ENCODE assay signal across 8 cellular contexts in the genomic region with DNA sequence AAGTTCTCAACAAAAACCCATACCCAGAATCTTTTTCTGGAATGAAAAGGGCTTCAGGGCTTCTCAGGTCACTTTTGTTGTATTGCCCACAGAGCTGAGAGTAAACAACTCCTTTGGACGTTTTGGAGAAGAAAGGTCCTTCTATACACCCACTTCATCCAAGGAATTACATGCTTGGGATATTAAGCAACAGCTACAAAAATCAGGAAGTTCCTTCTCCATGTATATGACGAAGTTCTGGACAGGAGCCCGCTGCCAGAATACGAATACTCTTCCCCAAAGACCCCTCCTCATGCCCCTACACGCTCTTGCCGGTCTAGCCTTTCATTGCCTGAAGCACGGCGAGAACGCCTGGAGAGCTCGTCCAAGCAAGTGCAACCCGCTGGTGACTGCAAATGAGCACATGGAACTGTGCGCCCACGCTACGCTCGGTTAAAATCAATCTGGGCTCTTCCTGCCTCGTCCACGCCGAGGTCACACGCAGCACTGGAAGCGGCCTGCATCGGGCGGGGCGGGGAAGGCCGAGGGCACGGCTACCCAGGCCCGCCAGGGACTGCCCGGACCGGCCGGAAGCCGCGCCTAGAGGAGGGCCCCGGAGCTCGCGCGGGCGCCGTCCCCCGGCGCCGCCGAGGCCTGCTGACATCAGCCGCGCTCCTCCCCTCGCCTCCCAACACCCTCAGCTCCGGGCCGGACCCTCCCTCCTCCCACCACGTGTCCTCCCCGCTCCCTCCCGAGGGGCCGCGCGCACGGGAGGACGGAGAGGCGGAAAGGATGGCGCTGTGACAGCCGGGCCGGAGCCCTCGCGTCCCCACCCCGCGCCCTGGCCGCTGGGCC. TPM values are rescaled to one million over a fixed set of nuclear protein-coding genes. Genes with fewer than 3 reads are reported as not detected.
A peak's percentile ranks its signal among the peaks of the same experiment; 100 is the strongest.
DNase-seq lines count a peak whose midpoint lies in the region; ATAC-seq and TF ChIP-seq lines count a peak whose summit lies in the region.

POGK (plus strand) TSS at position 710 of the 834 bp plus-strand sequence. CDS start 1,482 bp downstream, outside the sequence.

- H3K9me3 ChIP-seq in psoas muscle, result no peaks in the 10 kb centered on the region

- H3K27me3 ChIP-seq in psoas muscle (ENCODE audit: insufficient read depth in 3 of 3, low read length in 2 of 3), result no peaks in the 10 kb centered on the region

- peaks cover 51% of the 10 kb centered on the region for H3K4me1 ChIP-seq in psoas muscle
- H3K4me1 ChIP-seq in urinary bladder (ENCODE audit: insufficient read depth), result no peaks in the 10 kb centered on the region

- H3K4me3 ChIP-seq in psoas muscle (peak within 1 kb of the TSS; percentile 83), urinary bladder (ENCODE audit: low read depth, low read length) (peak within 1 kb of the TSS; percentile 92)

- WGBS in psoas muscle, 3 donors, result 0% methylated on average over 20 to 63 of the region's 63 CpGs
- WGBS in urinary bladder, result under 1% methylated on average over 63 of the region's 63 CpGs

- ATAC-seq in GM18499 (IDR thresholded peaks at IDR 0.05; ENCODE audit: insufficient read depth, unreplicated experiment), result peak; percentile 92
- ATAC-seq in HG02885 (IDR thresholded peaks at IDR 0.05; ENCODE audit: poor library complexity, unreplicated experiment), result peak; percentile 93
- peak; percentile 95 for ATAC-seq in left ventricle myocardium superior
- peak; percentile 95 to 98 (median 98) for ATAC-seq in psoas muscle

- H3K36me3 ChIP-seq in psoas muscle (ENCODE audit: insufficient read depth in 1 of 2, low read depth in 1 of 2) (peaks cover 0 to 30% of the 10 kb centered on the region in 2 donors), urinary bladder (ENCODE audit: insufficient read depth) (peaks cover 5% of the 10 kb centered on the region)

- no peak for TF ChIP-seq CTCF in psoas muscle (IDR thresholded peaks at IDR 0.05)

- DNase-seq in NCI-H1694 (lab: John Stamatoyannopoulos, UW) (peak; percentile 77), T-helper 2 cell (peak; percentile 59 to 92 (median 73)), left ventricle myocardium superior (peak; percentile 96), psoas muscle (peak; percentile 94 to 96)

- peak within 1 kb of the TSS; percentile 96 for H3K27ac ChIP-seq in angular gyrus (ENCODE audit: low read depth, low read length)
- peak within 1 kb of the TSS; percentile 97 for H3K27ac ChIP-seq in psoas muscle
- peak within 1 kb of the TSS; percentile 26 for H3K27ac ChIP-seq in urinary bladder (ENCODE audit: low read depth)

- intact Hi-C loops in left ventricle myocardium superior (cut with micrococcal nuclease), result loop anchor here (2.0 kb wide), 1 partner anchor 38 kb away; the partner anchor contains the start of gene TADA1
- intact Hi-C loops in psoas muscle (cut with DNase I), result no loop called here

RNA-seq across cellular contexts. Expression of gene POGK, which starts in this region (rescaled TPM):
- total RNA-seq in left ventricle myocardium superior (15.6 TPM), psoas muscle (10 to 100 TPM in 3 of 4 donors, 1 to 10 TPM in 1; 9.1 to 15.6 (median 10.3) TPM), urinary bladder (32.7 TPM)
- polyA plus RNA-seq in psoas muscle (1 to 10 TPM; 3.4 to 6.1 (median 5.3) TPM), urinary bladder (15.4 TPM)

Comparison
In these comparisons a context has a peak if more than half of its experiments do, and no peak if none do; other contexts are left out.
1. Peak in every context shown above with its lines: DNase-seq, ATAC-seq, H3K4me3 ChIP-seq and H3K27ac ChIP-seq.
2. H3K27ac ChIP-seq: peak in every context shown above with its lines; median percentile 97 in psoas muscle; 96 in angular gyrus; 26 in urinary bladder.